Comparison of ENCODE assay signal across 1 cellular context in genomic region chr6:53054532-53054931, GRCh38.
TF ChIP-seq lines count a peak whose summit lies in the region.

No MANE protein-coding gene starts in this region.

TF ChIP-seq in K562, 482 proteins besides CTCF, POLR2A, EP300 and RAD21:
- TF ChIP-seq ILF3 (IDR thresholded peaks at IDR 0.05; ENCODE audit: borderline replicate concordance): no peak
- no peak for TF ChIP-seq ZSCAN29 (IDR thresholded peaks at IDR 0.05)
- TF ChIP-seq ZNF407 (IDR thresholded peaks at IDR 0.05; ENCODE audit: low read depth): no peak
- TF ChIP-seq RFX7 (CRISPR knock-in tag; IDR thresholded peaks at IDR 0.05): no peak
- no peak for TF ChIP-seq E2F5 (CRISPR knock-in tag; IDR thresholded peaks at IDR 0.05)
- no peak for TF ChIP-seq PHTF2 (CRISPR knock-in tag; IDR thresholded peaks at IDR 0.05)
- TF ChIP-seq ZNF445 (CRISPR knock-in tag; IDR thresholded peaks at IDR 0.05; ENCODE audit: low read depth): no peak
- no peak for TF ChIP-seq TFE3 (CRISPR knock-in tag; IDR thresholded peaks at IDR 0.05)
- TF ChIP-seq GABPB2 (CRISPR knock-in tag; conservative IDR thresholded peaks at IDR 0.05): no peak
- TF ChIP-seq SRSF7 (optimal IDR thresholded peaks at IDR 0.05; ENCODE audit: low read depth, low read length): no peak
- no peak for TF ChIP-seq NCOA2 (IDR thresholded peaks at IDR 0.05; ENCODE audit: partially characterized antibody in 2 of 2)
